8 cellular contexts compared by ENCODE assay signal in genomic region chr4:109731052-109731545, GRCh38. TPM values are rescaled to one million over a fixed set of nuclear protein-coding genes. Genes with fewer than 3 reads are reported as not detected.
DNase-seq lines count a peak whose midpoint lies in the region; ATAC-seq and TF ChIP-seq lines count a peak whose summit lies in the region.
"Not testable (repeated sequence)": the region's sequence is repeated elsewhere in the genome, so short reads cannot be mapped to it uniquely, and the experiment has no call there.

No MANE protein-coding gene starts in this region.

- H3K27me3 ChIP-seq in CD4-positive, alpha-beta memory T cell (ENCODE audit: insufficient read depth, low read length); HUES6 (ENCODE audit: control insufficient read depth, insufficient read depth, low read length); adipocyte (replicated peaks; ENCODE audit: control insufficient read depth, insufficient read depth, low read length); naive thymus-derived CD4-positive, alpha-beta T cell (ENCODE audit: control insufficient read depth in 2 of 2, insufficient read depth in 2 of 2, low read length in 2 of 2); prostate gland (replicated peaks; ENCODE audit: insufficient read depth): not testable (repeated sequence)

- intact Hi-C loops in CD4-positive, alpha-beta memory T cell (cut with micrococcal nuclease), result loop anchor here (2.0 to 10.0 kb wide), 2 partner anchors 298 to 464 kb away; partner anchors contain the start of genes ELOVL6 and SEC24B
- intact Hi-C loops in naive thymus-derived CD4-positive, alpha-beta T cell (cut with micrococcal nuclease), result not testable (repeated sequence)
- intact Hi-C loops in prostate gland (cut with DNase I), result loop anchor here (5.0 kb wide), 1 partner anchor 81 kb away; no protein-coding TSS in a partner anchor

- peaks cover 18% of the 10 kb centered on the region for H3K4me1 ChIP-seq in CD4-positive, alpha-beta memory T cell (ENCODE audit: insufficient read depth, low read length)
- not testable (repeated sequence) for H3K4me1 ChIP-seq in HUES6 (ENCODE audit: control insufficient read depth, insufficient read depth, low read length); prostate gland (replicated peaks)
- H3K4me1 ChIP-seq in adipocyte (ENCODE audit: control insufficient read depth, insufficient read depth, low read length), result peaks cover 17% of the 10 kb centered on the region
- peaks cover 10 to 14% of the 10 kb centered on the region in 2 donors for H3K4me1 ChIP-seq in naive thymus-derived CD4-positive, alpha-beta T cell (ENCODE audit: control insufficient read depth in 2 of 2, insufficient read depth in 2 of 2, low read length in 2 of 2)

- not testable (repeated sequence) for TF ChIP-seq POLR2A in prostate gland (IDR thresholded peaks at IDR 0.05)

- H3K27me3 Mint-ChIP-seq in CD4-positive, alpha-beta memory T cell; T-helper 17 cell; glutamatergic neuron (ENCODE audit: unreplicated experiment); naive thymus-derived CD4-positive, alpha-beta T cell; type B pancreatic cell: not testable (repeated sequence)

- not testable (repeated sequence) for H3K36me3 Mint-ChIP-seq in CD4-positive, alpha-beta memory T cell; T-helper 17 cell (ENCODE audit: low read depth); glutamatergic neuron (ENCODE audit: unreplicated experiment); type B pancreatic cell
- peaks cover 0 to 12% (median 9%) of the 10 kb centered on the region in 5 donors for H3K36me3 Mint-ChIP-seq in naive thymus-derived CD4-positive, alpha-beta T cell

- not testable (repeated sequence) for H3K4me3 ChIP-seq in CD4-positive, alpha-beta memory T cell (ENCODE audit: low read length in 2 of 2); naive thymus-derived CD4-positive, alpha-beta T cell (ENCODE audit: low read length)
- H3K4me3 ChIP-seq in HUES6 (ENCODE audit: low read depth, low read length) (peak overlapping the region; percentile 75), adipocyte (ENCODE audit: low read length) (peak overlapping the region; percentile 99), prostate gland (peak overlapping the region in 1 of 2 donors; percentile 75)

- not testable (repeated sequence) for ATAC-seq in T-helper 17 cell; naive thymus-derived CD4-positive, alpha-beta T cell

- DNase-seq in CD4-positive, alpha-beta memory T cell; T-helper 17 cell; adipocyte (ENCODE audit: low read depth); glutamatergic neuron; naive thymus-derived CD4-positive, alpha-beta T cell; prostate gland (ENCODE audit: low spot score); type B pancreatic cell (ENCODE audit: extremely low spot score, unreplicated experiment): not testable (repeated sequence)

- H3K27ac Mint-ChIP-seq in CD4-positive, alpha-beta memory T cell; T-helper 17 cell; glutamatergic neuron (ENCODE audit: unreplicated experiment): not testable (repeated sequence)
- H3K27ac Mint-ChIP-seq in naive thymus-derived CD4-positive, alpha-beta T cell, result peak overlapping the region in 3 of 9 donors; percentile 69 to 88 (median 86)
- H3K27ac Mint-ChIP-seq in type B pancreatic cell, result peak overlapping the region; percentile 86

- not testable (repeated sequence) for TF ChIP-seq CTCF in glutamatergic neuron (IDR thresholded peaks at IDR 0.05; ENCODE audit: partially characterized antibody, unreplicated experiment); prostate gland (IDR thresholded peaks at IDR 0.05); type B pancreatic cell (conservative IDR thresholded peaks at IDR 0.05)

- POLR2A ChIA-PET in CD4-positive, alpha-beta memory T cell (lab: Charles Lee; ENCODE audit: partially characterized antibody), result interaction anchor here (0.6 to 3.7 kb wide), 6 partner anchors 21 to 1111 kb away, joined by 3 to 23 read pairs (median 8); partner anchors contain the start of genes CASP6, MCUB and RPL34
- POLR2A ChIA-PET in naive thymus-derived CD4-positive, alpha-beta T cell (lab: Charles Lee), result interaction anchor here (0.6 to 1.7 kb wide), 5 partner anchors 28 to 1112 kb away, joined by 3 to 5 read pairs (median 4); partner anchors contain the start of genes CASP6 and MCUB

- H3K27ac ChIP-seq in CD4-positive, alpha-beta memory T cell (ENCODE audit: low read depth, low read length); HUES6 (ENCODE audit: low read depth, low read length); naive thymus-derived CD4-positive, alpha-beta T cell (ENCODE audit: low read depth, low read length): not testable (repeated sequence)
- H3K27ac ChIP-seq in prostate gland, result peak overlapping the region; percentile 87

- CTCF ChIA-PET in CD4-positive, alpha-beta memory T cell (lab: Charles Lee; ENCODE audit: partially characterized antibody), result interaction anchor here (0.8 to 2.1 kb wide), 5 partner anchors 27 to 298 kb away, joined by 3 to 8 read pairs (median 4); partner anchors contain the start of genes MCUB and SEC24B
- CTCF ChIA-PET in naive thymus-derived CD4-positive, alpha-beta T cell (lab: Charles Lee), result interaction anchor here (0.6 to 1.5 kb wide), 3 partner anchors 28 to 298 kb away, joined by 3 to 7 read pairs (median 3); partner anchors contain the start of genes CASP6 and SEC24B

- H3K9me3 ChIP-seq in CD4-positive, alpha-beta memory T cell (ENCODE audit: control insufficient read depth in 1 of 2, low read length in 2 of 2); HUES6 (ENCODE audit: control insufficient read depth, insufficient read depth, low read depth, low read length); T-helper 17 cell (ENCODE audit: control insufficient read depth, low read length, poor library complexity, severe bottlenecking); adipocyte (ENCODE audit: control insufficient read depth, low read length); naive thymus-derived CD4-positive, alpha-beta T cell (ENCODE audit: control insufficient read depth in 2 of 3, low read length in 3 of 3); prostate gland: not testable (repeated sequence)

- H3K9ac ChIP-seq in HUES6 (ENCODE audit: low read length), result not testable (repeated sequence)
- H3K9ac ChIP-seq in adipocyte (ENCODE audit: low read length), result peak overlapping the region; percentile 95

- H3K4me3 Mint-ChIP-seq in CD4-positive, alpha-beta memory T cell, result peak overlapping the region in 7 of 8 donors; percentile 5 to 88 (median 86)
- H3K4me3 Mint-ChIP-seq in T-helper 17 cell, result peak overlapping the region; percentile 91
- peak overlapping the region; percentile 88 for H3K4me3 Mint-ChIP-seq in glutamatergic neuron (ENCODE audit: unreplicated experiment)
- peak overlapping the region in 6 of 10 donors; percentile 85 to 92 (median 88) for H3K4me3 Mint-ChIP-seq in naive thymus-derived CD4-positive, alpha-beta T cell
- peak overlapping the region; percentile 90 for H3K4me3 Mint-ChIP-seq in type B pancreatic cell

- not testable (repeated sequence) for H3K36me3 ChIP-seq in CD4-positive, alpha-beta memory T cell (ENCODE audit: insufficient read depth, low read length); HUES6 (ENCODE audit: control insufficient read depth, insufficient read depth, low read length); adipocyte (ENCODE audit: control insufficient read depth, insufficient read depth, low read length, severe bottlenecking); naive thymus-derived CD4-positive, alpha-beta T cell (ENCODE audit: control insufficient read depth in 2 of 3, insufficient read depth in 3 of 3, low read length in 3 of 3); prostate gland

- peaks cover 14 to 27% (median 19%) of the 10 kb centered on the region in 4 donors for H3K4me1 Mint-ChIP-seq in CD4-positive, alpha-beta memory T cell
- H3K4me1 Mint-ChIP-seq in T-helper 17 cell (peaks cover 19% of the 10 kb centered on the region), type B pancreatic cell (ENCODE audit: unreplicated experiment) (peaks cover 15% of the 10 kb centered on the region)
- H3K4me1 Mint-ChIP-seq in glutamatergic neuron (ENCODE audit: low read depth, unreplicated experiment), result not testable (repeated sequence)
- peaks cover 12 to 34% (median 26%) of the 10 kb centered on the region in 7 donors for H3K4me1 Mint-ChIP-seq in naive thymus-derived CD4-positive, alpha-beta T cell

- H3K9me3 Mint-ChIP-seq in CD4-positive, alpha-beta memory T cell; glutamatergic neuron (ENCODE audit: unreplicated experiment); naive thymus-derived CD4-positive, alpha-beta T cell; type B pancreatic cell: not testable (repeated sequence)

- 94% methylated on average over 11 of the region's 11 CpGs for WGBS in prostate gland

RNA-seq across cellular contexts. Expression of gene PLA2G12A, which starts 1.2 kb away (rescaled TPM):
- 10 to 100 TPM; 15.7 to 18.1 TPM for total RNA-seq in CD4-positive, alpha-beta memory T cell
- polyA plus RNA-seq in CD4-positive, alpha-beta memory T cell, result 10 to 100 TPM; 33.1 to 64.8 TPM
- 10 to 100 TPM; 13.8 to 39.4 TPM for total RNA-seq in T-helper 17 cell
- 16.4 TPM for total RNA-seq in glutamatergic neuron (ENCODE audit: unreplicated experiment)
- total RNA-seq in naive thymus-derived CD4-positive, alpha-beta T cell, result 10 to 100 TPM; 11.5 to 15.4 (median 14.5) TPM
- 10 to 100 TPM; 47.8 to 48.4 TPM for polyA plus RNA-seq in naive thymus-derived CD4-positive, alpha-beta T cell
- 100 to 1,000 TPM in 1 of 2 donors, 10 to 100 TPM in 1; 20.2 to 122 TPM for total RNA-seq in prostate gland
- 39.3 and 44.0 TPM in 2 replicates for total RNA-seq in type B pancreatic cell (ENCODE audit: low replicate concordance)

RNA-seq across cellular contexts. Expression of gene CASP6, which starts 27.9 kb away (rescaled TPM):
- total RNA-seq in CD4-positive, alpha-beta memory T cell, result 10 to 100 TPM; 16.5 to 24.7 TPM
- polyA plus RNA-seq in CD4-positive, alpha-beta memory T cell, result 100 to 1,000 TPM in 1 of 2 donors, 10 to 100 TPM in 1; 94.5 to 115 TPM
- total RNA-seq in T-helper 17 cell (10 to 100 TPM; 16.8 to 17.1 TPM), glutamatergic neuron (ENCODE audit: unreplicated experiment) (15.0 TPM), prostate gland (10 to 100 TPM; 17.6 to 37.0 TPM), type B pancreatic cell (ENCODE audit: low replicate concordance) (41.9 and 49.9 TPM in 2 replicates)
- total RNA-seq in naive thymus-derived CD4-positive, alpha-beta T cell, result 10 to 100 TPM in 4 of 5 experiments, 1 to 10 TPM in 1; 9.3 to 29.9 (median 23.6) TPM
- 10 to 100 TPM; 63.1 to 85.8 TPM for polyA plus RNA-seq in naive thymus-derived CD4-positive, alpha-beta T cell
